Comparison of ENCODE assay signal across 8 cellular contexts in genomic region chr5:66144074-66144798, GRCh38. TPM values are rescaled to one million over a fixed set of nuclear protein-coding genes. Genes with fewer than 3 reads are reported as not detected.
A peak's percentile ranks its signal among the peaks of the same experiment; 100 is the strongest.
DNase-seq lines count a peak whose midpoint lies in the region; ATAC-seq and TF ChIP-seq lines count a peak whose summit lies in the region.

A gene with protein sequence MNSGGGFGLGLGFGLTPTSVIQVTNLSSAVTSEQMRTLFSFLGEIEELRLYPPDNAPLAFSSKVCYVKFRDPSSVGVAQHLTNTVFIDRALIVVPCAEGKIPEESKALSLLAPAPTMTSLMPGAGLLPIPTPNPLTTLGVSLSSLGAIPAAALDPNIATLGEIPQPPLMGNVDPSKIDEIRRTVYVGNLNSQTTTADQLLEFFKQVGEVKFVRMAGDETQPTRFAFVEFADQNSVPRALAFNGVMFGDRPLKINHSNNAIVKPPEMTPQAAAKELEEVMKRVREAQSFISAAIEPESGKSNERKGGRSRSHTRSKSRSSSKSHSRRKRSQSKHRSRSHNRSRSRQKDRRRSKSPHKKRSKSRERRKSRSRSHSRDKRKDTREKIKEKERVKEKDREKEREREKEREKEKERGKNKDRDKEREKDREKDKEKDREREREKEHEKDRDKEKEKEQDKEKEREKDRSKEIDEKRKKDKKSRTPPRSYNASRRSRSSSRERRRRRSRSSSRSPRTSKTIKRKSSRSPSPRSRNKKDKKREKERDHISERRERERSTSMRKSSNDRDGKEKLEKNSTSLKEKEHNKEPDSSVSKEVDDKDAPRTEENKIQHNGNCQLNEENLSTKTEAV (plus strand): TSS chr5:66144300. CDS start chr5:66144377, 77 bp downstream.

- H3K27ac ChIP-seq in ovary (peak within 1 kb of the TSS; percentile 99), thymus (ENCODE audit: low read depth) (peak within 1 kb of the TSS; percentile 100)

- H3K27me3 ChIP-seq in ovary (no peaks in the 10 kb centered on the region), thymus (ENCODE audit: control insufficient read depth, insufficient read depth) (no peaks in the 10 kb centered on the region)

- H3K4me3 ChIP-seq in GM12865 (ENCODE audit: low read depth, low read length) (peak within 1 kb of the TSS; percentile 95), ovary (peak within 1 kb of the TSS; percentile 75), thymus (ENCODE audit: low read length) (peak within 1 kb of the TSS; percentile 92)

- TF ChIP-seq EP300 in ovary (IDR thresholded peaks at IDR 0.05), result no peak

- intact Hi-C loops in Right ventricle myocardium inferior (cut with DNase I) (loop anchor here (2.0 to 10.0 kb wide), 2 partner anchors 219 to 379 kb away; no protein-coding TSS in a partner anchor), ovary (cut with DNase I) (loop anchor here (5.0 to 10.0 kb wide), 2 partner anchors 217 to 219 kb away; partner anchors contain the start of gene ERBIN (in 4 of the 4))

- peak; percentile 95 for DNase-seq in GM12865 (ENCODE audit: low read depth)
- peak; percentile 69 for DNase-seq in NCI-H128 (lab: John Stamatoyannopoulos, UW; ENCODE audit: unreplicated experiment)
- DNase-seq in SW 1271 (lab: John Stamatoyannopoulos, UW), result peak; percentile 76 to 95
- DNase-seq in activated naive CD8-positive, alpha-beta T cell treated with anti-CD3 and anti-CD28 coated beads, Interleukin-2, amount 50 U/mL, for 16 hours (ENCODE audit: low read depth, low spot score), result peak; percentile 66
- peak; percentile 95 for DNase-seq in Right ventricle myocardium inferior (ENCODE audit: missing footprints)
- peak; percentile 91 to 96 (median 93) for DNase-seq in ovary

- ATAC-seq in HG02759 (IDR thresholded peaks at IDR 0.05; ENCODE audit: unreplicated experiment), result peak; percentile 94
- ATAC-seq in Right ventricle myocardium inferior, result peak; percentile 96

- TF ChIP-seq CTCF in GM12865 (IDR thresholded peaks at IDR 0.05; ENCODE audit: insufficient read depth, low read depth, low read length, missing control alignments), result no peak
- TF ChIP-seq CTCF in ovary (IDR thresholded peaks at IDR 0.05), result no peak

- H3K9me3 ChIP-seq in ovary (no peaks in the 10 kb centered on the region), thymus (ENCODE audit: control insufficient read depth) (no peaks in the 10 kb centered on the region)

- peak; percentile 90 for TF ChIP-seq POLR2A in ovary (IDR thresholded peaks at IDR 0.05)

- H3K4me1 ChIP-seq in ovary (ENCODE audit: insufficient read depth) (peaks cover 6% of the 10 kb centered on the region), thymus (ENCODE audit: control insufficient read depth, insufficient read depth, low read length) (peaks cover 4% of the 10 kb centered on the region)

- 0 to 1% (median 0%) methylated on average over 60 to 83 of the region's 83 CpGs for WGBS in ovary, 3 donors
- WGBS in thymus, result under 1% methylated on average over 83 of the region's 83 CpGs

- H3K36me3 ChIP-seq in ovary, result no peaks in the 10 kb centered on the region
- no peaks in the 10 kb centered on the region for H3K36me3 ChIP-seq in thymus (ENCODE audit: control insufficient read depth, insufficient read depth)

RNA-seq across cellular contexts. Expression of the gene that starts here (rescaled TPM):
- total RNA-seq in Right ventricle myocardium inferior (27.5 TPM), ovary (100 to 1,000 TPM in 1 of 7 donors, 10 to 100 TPM in 6; 50.4 to 101 (median 63.1) TPM)
- polyA plus RNA-seq in ovary (10 to 100 TPM; 24.5 to 42.5 TPM), thymus (59.4 TPM)

Comparison
In these comparisons a context has a peak if more than half of its experiments do, and no peak if none do; other contexts are left out.
1. Peak in every context shown above with its lines: DNase-seq, ATAC-seq, H3K4me3 ChIP-seq and H3K27ac ChIP-seq.